Comparison of ENCODE assay signal across 7 cellular contexts in genomic region chr18:57803119-57803969, GRCh38. TPM values are rescaled to one million over a fixed set of nuclear protein-coding genes. Genes with fewer than 3 reads are reported as not detected.
DNase-seq lines count a peak whose midpoint lies in the region; ATAC-seq, FAIRE-seq and TF ChIP-seq lines count a peak whose summit lies in the region.

Gene ATP8B1 (minus strand): TSS chr18:57803315. CDS start chr18:57731807, 71,508 bp downstream.

- ATAC-seq in HG02973 (IDR thresholded peaks at IDR 0.05; ENCODE audit: unreplicated experiment) (peak; percentile 46), Panc1 (peak; percentile 91), GM21825 (IDR thresholded peaks at IDR 0.05; ENCODE audit: unreplicated experiment) (no peak)

- no peaks in the 10 kb centered on the region for H3K27me3 ChIP-seq in Panc1 (ENCODE audit: control insufficient read depth, insufficient read depth, low read length)
- no peaks in the 10 kb centered on the region for H3K27me3 ChIP-seq in mesenchymal stem cell (ENCODE audit: control insufficient read depth in 1 of 2, insufficient read depth in 1 of 2, low read length in 2 of 2)
- peaks cover 33% of the 10 kb centered on the region for H3K27me3 ChIP-seq in transverse colon

- peak within 1 kb of the TSS; percentile 45 for H4K91ac ChIP-seq in mesenchymal stem cell (ENCODE audit: low read length)

- H3K14ac ChIP-seq in mesenchymal stem cell (ENCODE audit: low read length in 2 of 2): peak within 1 kb of the TSS in 1 of 2 experiments; percentile 73

- FAIRE-seq in GM12891 (lab: Jason Lieb, UNC): no peak

- no TSS peak for BruUV-seq in Panc1 (replicated peaks; lab: Mats Ljungman, UMichigan)

- H3K4me2 ChIP-seq in mesenchymal stem cell (ENCODE audit: low read length, poor library complexity, severe bottlenecking): peak within 1 kb of the TSS; percentile 85

- no peaks in the 10 kb centered on the region for H3K9me3 Mint-ChIP-seq in endothelial cell (ENCODE audit: unreplicated experiment)

- H3K27me3 Mint-ChIP-seq in endothelial cell (ENCODE audit: unreplicated experiment): peaks cover 17% of the 10 kb centered on the region

- peaks cover 11% of the 10 kb centered on the region for H3K4me1 ChIP-seq in Panc1 (ENCODE audit: control insufficient read depth, insufficient read depth, low read length)
- H3K4me1 ChIP-seq in mesenchymal stem cell (ENCODE audit: control insufficient read depth, insufficient read depth, low read depth, low read length): peaks cover 12% of the 10 kb centered on the region
- peaks cover 9 to 43% (median 28%) of the 10 kb centered on the region in 4 donors for H3K4me1 ChIP-seq in transverse colon

- H3K36me3 Mint-ChIP-seq in endothelial cell (ENCODE audit: low read depth, unreplicated experiment): peaks cover 10% of the 10 kb centered on the region

- peak within 1 kb of the TSS; percentile 75 for H2AFZ ChIP-seq in mesenchymal stem cell (ENCODE audit: low read depth, low read length)

- POLR2A ChIA-PET in Panc1 (lab: Charles Lee): no interaction called here

- H3K36me3 ChIP-seq in Panc1 (ENCODE audit: control insufficient read depth, insufficient read depth, low read length): no peaks in the 10 kb centered on the region; the same call in 1 of the 2 replicates
- H3K36me3 ChIP-seq in mesenchymal stem cell (ENCODE audit: control insufficient read depth in 1 of 2, insufficient read depth in 2 of 2, low read depth in 1 of 2, low read length in 2 of 2): peaks cover 0 to 2% of the 10 kb centered on the region in 2 experiments
- H3K36me3 ChIP-seq in transverse colon: no peaks in the 10 kb centered on the region

- intact Hi-C loops in Panc1 (cut with micrococcal nuclease; ENCODE audit: unreplicated experiment): loop anchor here (5.0 kb wide), 1 partner anchor 171 kb away; no protein-coding TSS in a partner anchor
- intact Hi-C loops in transverse colon (cut with DNase I; ENCODE audit: low total_unique reads): no loop called here

- peak within 1 kb of the TSS; percentile 73 to 94 for H3K18ac ChIP-seq in mesenchymal stem cell (ENCODE audit: low read depth in 1 of 2, low read length in 2 of 2)

- H3K4me3 ChIP-seq in Panc1 (ENCODE audit: low read depth in 2 of 2, low read length in 2 of 2) (peak within 1 kb of the TSS; percentile 68 to 73), mesenchymal stem cell (ENCODE audit: insufficient read depth in 1 of 2, low read depth in 1 of 2, low read length in 2 of 2) (peak within 1 kb of the TSS; percentile 70 to 98), transverse colon (peak within 1 kb of the TSS; percentile 43 to 85 (median 74))

- no peak within 1 kb of the TSS for H2BK5ac ChIP-seq in mesenchymal stem cell (ENCODE audit: low read depth, low read length, poor library complexity, severe bottlenecking)

- CTCF ChIA-PET in Panc1 (lab: Charles Lee): no interaction called here

- H3K27ac Mint-ChIP-seq in endothelial cell (ENCODE audit: unreplicated experiment): no peak within 1 kb of the TSS

- H3K4ac ChIP-seq in mesenchymal stem cell (ENCODE audit: low read depth in 1 of 2, low read length in 2 of 2): peak within 1 kb of the TSS; percentile 54 to 78

- H3K4me1 Mint-ChIP-seq in endothelial cell (ENCODE audit: unreplicated experiment): peaks cover 43% of the 10 kb centered on the region

- H2BK120ac ChIP-seq in mesenchymal stem cell (ENCODE audit: low read depth, low read length): peak within 1 kb of the TSS; percentile 21

- peak within 1 kb of the TSS in 1 of 2 experiments; percentile 57 for H3K23ac ChIP-seq in mesenchymal stem cell (ENCODE audit: low read length in 2 of 2)

- H2BK15ac ChIP-seq in mesenchymal stem cell (ENCODE audit: low read depth, poor library complexity, severe bottlenecking): peak within 1 kb of the TSS; percentile 77

- in situ Hi-C loops in Panc1 (cut with HindIII; ENCODE audit: low pct_unique_long_range_greater_than_20kb, low sequenced_read_pairs): no loop called here
- in situ Hi-C loops in transverse colon (cut with MboI; ENCODE audit: low pct_ligation_motif_present in 1 of 4, low pct_unique_long_range_greater_than_20kb in 1 of 4, low sequenced_read_pairs in 3 of 4): no loop called here

- peak within 1 kb of the TSS; percentile 42 for H4K8ac ChIP-seq in mesenchymal stem cell (ENCODE audit: low read length)

- peak within 1 kb of the TSS; percentile 65 for H3K27ac ChIP-seq in Panc1 (ENCODE audit: low read length)
- H3K27ac ChIP-seq in mesenchymal stem cell (ENCODE audit: low read length, poor library complexity, severe bottlenecking): no peak within 1 kb of the TSS
- H3K27ac ChIP-seq in transverse colon: peak within 1 kb of the TSS; percentile 85 to 96 (median 92)

- H3K9ac ChIP-seq in mesenchymal stem cell (ENCODE audit: low read length): peak within 1 kb of the TSS; percentile 92

- H3K4me3 Mint-ChIP-seq in endothelial cell (ENCODE audit: unreplicated experiment): peak within 1 kb of the TSS; percentile 98

- no peak for TF ChIP-seq POLR2A in GM12891 (IDR thresholded peaks at IDR 0.05; ENCODE audit: low read depth, low read length)
- peak; percentile 92 for TF ChIP-seq POLR2A in transverse colon (IDR thresholded peaks at IDR 0.05)

- TF ChIP-seq EP300 in transverse colon (IDR thresholded peaks at IDR 0.05; ENCODE audit: low read depth): peak; percentile 64

- TF ChIP-seq CTCF in Panc1 (IDR thresholded peaks at IDR 0.05) (no peak), endothelial cell (IDR thresholded peaks at IDR 0.05; ENCODE audit: unreplicated experiment) (no peak), transverse colon (IDR thresholded peaks at IDR 0.05) (peak in 1 of 5 experiments; percentile 59)

- DNase-seq in GM12891 (ENCODE audit: insufficient read length, low spot score): peak; percentile 55
- no peak for DNase-seq in Panc1 (ENCODE audit: low read depth, low spot score)
- DNase-seq in endothelial cell (ENCODE audit: low spot score): peak; percentile 72
- DNase-seq in mesenchymal stem cell: peak; percentile 74
- peak; percentile 96 for DNase-seq in transverse colon

- H2BK12ac ChIP-seq in mesenchymal stem cell (ENCODE audit: low read length in 2 of 2): peak within 1 kb of the TSS in 1 of 2 experiments; percentile 85

- WGBS in mesenchymal stem cell: 3% methylated on average over 69 of the region's 73 CpGs
- WGBS in transverse colon (ENCODE audit: low coverage in 1 of 2), 2 donors: 4% methylated on average over 56 of the region's 73 CpGs; no CpG with 5 or more reads in 1 of the 2 donors

- H2AK5ac ChIP-seq in mesenchymal stem cell (ENCODE audit: low read length, severe bottlenecking): peak within 1 kb of the TSS; percentile 27

- H3K9me3 ChIP-seq in Panc1 (ENCODE audit: control insufficient read depth, insufficient read depth, low read depth, low read length) (no peaks in the 10 kb centered on the region), mesenchymal stem cell (ENCODE audit: control insufficient read depth, low read length) (no peaks in the 10 kb centered on the region), transverse colon (no peaks in the 10 kb centered on the region)

- H3K79me1 ChIP-seq in mesenchymal stem cell (replicated peaks; ENCODE audit: low read length, poor library complexity, severe bottlenecking): peaks cover 2% of the 10 kb centered on the region

TF ChIP-seq in GM12891, 5 proteins besides CTCF, POLR2A, EP300 and RAD21:
- TF ChIP-seq POLR2AphosphoS5 (IDR thresholded peaks at IDR 0.05; ENCODE audit: low read depth, low read length): no peak
- no peak for TF ChIP-seq TAF1 (IDR thresholded peaks at IDR 0.05; ENCODE audit: low read depth, low read length)
- no peak for TF ChIP-seq PAX5 (IDR thresholded peaks at IDR 0.05; ENCODE audit: insufficient read depth, low read length, severe bottlenecking)
- TF ChIP-seq POU2F2 (IDR thresholded peaks at IDR 0.05; ENCODE audit: low read depth, low read length): no peak
- no peak for TF ChIP-seq SPI1 (IDR thresholded peaks at IDR 0.05; ENCODE audit: low read depth, low read length)

RNA-seq across cellular contexts. Expression of gene ATP8B1, which starts in this region (rescaled TPM):
- 0.05 TPM for polyA plus RNA-seq in GM12891 (2012; ENCODE audit: low read depth, missing spikeins)
- total RNA-seq in Panc1 (2021; ENCODE audit: unreplicated experiment) (12.5 TPM), endothelial cell (ENCODE audit: unreplicated experiment) (66.7 TPM), transverse colon (100 to 1,000 TPM; 120 to 321 (median 252) TPM)
- 6.0 TPM for polyA plus RNA-seq in Panc1 (2012; ENCODE audit: insufficient read length)
- 4.3 TPM for polyA plus RNA-seq in mesenchymal stem cell (2013, experiment 1 of 2)
- polyA plus RNA-seq in mesenchymal stem cell (2013, experiment 2 of 2): 4.2 TPM
